ENCODE assay signal across 15 cellular contexts in genomic region chr22:29150701-29151100, GRCh38. TPM values are rescaled to one million over a fixed set of nuclear protein-coding genes. Genes with fewer than 3 reads are reported as not detected.
DNase-seq lines count a peak whose midpoint lies in the region; ATAC-seq and TF ChIP-seq lines count a peak whose summit lies in the region.
"Had no signal": no experiment of that assay in that cellular context is flagged by ENCODE, and none has a peak within 500 bp of the region (broad histone marks: within the 10 kb centered on the region; RNA-seq: fewer than 3 reads in every experiment).

No MANE protein-coding gene starts in this region.

- no peaks in the 10 kb centered on the region for H3K36me3 ChIP-seq in endodermal cell (ENCODE audit: control insufficient read depth, insufficient read depth, low read length)
- H3K36me3 ChIP-seq: MG63 had no signal

- H3K27ac Mint-ChIP-seq in endodermal cell = no peak overlapping the region
- H3K27ac Mint-ChIP-seq in nephron progenitor cell = peak overlapping the region; percentile 50
- H3K27ac Mint-ChIP-seq: CD8-positive, alpha-beta T cell had no signal

- TF ChIP-seq CTCF in endodermal cell (conservative IDR thresholded peaks at IDR 0.05) (no peak), nephron progenitor cell (IDR thresholded peaks at IDR 0.05) (no peak), GM10248 (IDR thresholded peaks at IDR 0.05; ENCODE audit: control extremely low read depth, extremely low read depth, low read depth, missing control alignments) (no peak)

- WGBS in endodermal cell (ENCODE audit: insufficient coverage in 1 of 2, insufficient read length in 1 of 2), 2 experiments = 93 to 100% methylated on average over 4 to 9 of the region's 9 CpGs

- H3K9me3 ChIP-seq in endodermal cell (ENCODE audit: control insufficient read depth, low read length) = no peaks in the 10 kb centered on the region
- H3K9me3 ChIP-seq: MG63 had no signal

- no peaks in the 10 kb centered on the region for H3K9me3 Mint-ChIP-seq in endodermal cell
- no peaks in the 10 kb centered on the region for H3K9me3 Mint-ChIP-seq in nephron progenitor cell
- H3K9me3 Mint-ChIP-seq: CD8-positive, alpha-beta T cell had no signal

- H3K27me3 Mint-ChIP-seq in endodermal cell (ENCODE audit: insufficient read depth) (no peaks in the 10 kb centered on the region), nephron progenitor cell (ENCODE audit: low read depth, poor library complexity) (no peaks in the 10 kb centered on the region)

- H3K36me3 Mint-ChIP-seq in endodermal cell (ENCODE audit: low read depth) = no peaks in the 10 kb centered on the region
- H3K36me3 Mint-ChIP-seq in nephron progenitor cell (ENCODE audit: low read depth) = peaks cover 6% of the 10 kb centered on the region
- H3K36me3 Mint-ChIP-seq: CD8-positive, alpha-beta T cell had no signal

- H3K4me3 ChIP-seq in endodermal cell (ENCODE audit: low read length) = no peak overlapping the region
- H3K4me3 ChIP-seq: MG63, PC-9 had no signal

- peaks cover 13% of the 10 kb centered on the region for H3K4me1 ChIP-seq in endodermal cell (ENCODE audit: control insufficient read depth, insufficient read depth, low read length)

- no peaks in the 10 kb centered on the region for H3K27me3 ChIP-seq in endodermal cell (ENCODE audit: control insufficient read depth, insufficient read depth, low read length, poor library complexity, severe bottlenecking)
- H3K27me3 ChIP-seq: MG63 had no signal

- no peak overlapping the region for H3K9ac ChIP-seq in endodermal cell (ENCODE audit: extremely low read depth, low read length, poor library complexity, severe bottlenecking)

- H3K27ac ChIP-seq in caudate nucleus (ENCODE audit: low read depth, low read length) (peak overlapping the region; percentile 67), endodermal cell (ENCODE audit: low read depth, low read length) (no peak overlapping the region), substantia nigra (ENCODE audit: low read depth, low read length, poor library complexity, severe bottlenecking) (peak overlapping the region; percentile 35)
- H3K27ac ChIP-seq: PC-9 had no signal

- H3K4me1 Mint-ChIP-seq in endodermal cell (peaks cover 24% of the 10 kb centered on the region), nephron progenitor cell (peaks cover 85% of the 10 kb centered on the region)

- no peak for DNase-seq in caudate nucleus (lab: John Stamatoyannopoulos, UW)
- peak; percentile 23 for DNase-seq in endodermal cell
- no peak for DNase-seq in nephron progenitor cell
- no peak for DNase-seq in substantia nigra (lab: John Stamatoyannopoulos, UW)
- no peak for DNase-seq in GM10248 (ENCODE audit: extremely low spot score)
- DNase-seq: CD8-positive, alpha-beta T cell; DND-41; GF-D8; MG63; NCI-H1092 treated with DMSO at 0.1 percent for 48 hours; NCI-H1694; PC-9 had no signal

- CTCF ChIA-PET in GM10248 (lab: Yijun Ruan, JAX) = interaction anchor here (1.0 to 1.1 kb wide), 2 partner anchors 52 to 95 kb away, joined by 4 to 6 read pairs; no protein-coding TSS in a partner anchor

- POLR2A ChIA-PET in GM10248 (lab: Yijun Ruan, JAX) = interaction anchor here (0.6 kb wide), 1 partner anchor 1228 kb away, joined by 4 read pairs; no protein-coding TSS in a partner anchor

- H3K4me3 Mint-ChIP-seq in endodermal cell (no peak overlapping the region), nephron progenitor cell (no peak overlapping the region)
- H3K4me3 Mint-ChIP-seq: CD8-positive, alpha-beta T cell had no signal

- ATAC-seq in GM21529 (IDR thresholded peaks at IDR 0.05; ENCODE audit: unreplicated experiment) (no peak), GM19463 (IDR thresholded peaks at IDR 0.05; ENCODE audit: unreplicated experiment) (no peak), GM21737 (IDR thresholded peaks at IDR 0.05; ENCODE audit: unreplicated experiment) (no peak)
- ATAC-seq: CD8-positive, alpha-beta T cell had no signal

RNA-seq across cellular contexts. Expression of gene EMID1, which starts 55.0 kb away (rescaled TPM):
- 10 to 100 TPM; 19.8 to 41.8 TPM for total RNA-seq in endodermal cell
- polyA plus RNA-seq in endodermal cell (2013, experiment 1 of 2) = 29.6 TPM
- polyA plus RNA-seq in endodermal cell (2013, experiment 2 of 2) = 23.9 TPM
- total RNA-seq: CD8-positive, alpha-beta T cell had no signal
